ENCODE assay signal across 8 cellular contexts in genomic region chr19:12696366-12697335, GRCh38. TPM values are rescaled to one million over a fixed set of nuclear protein-coding genes. Genes with fewer than 3 reads are reported as not detected.
DNase-seq lines count a peak whose midpoint lies in the region; TF ChIP-seq lines count a peak whose summit lies in the region.

Gene FBXW9, minus strand, starts transcription at chr19:12696631. Its CDS starts 50 bp downstream, at chr19:12696581.

- H3K36me3 ChIP-seq in CD4-positive, alpha-beta memory T cell (ENCODE audit: insufficient read depth, low read length) = no peaks in the 10 kb centered on the region
- H3K36me3 ChIP-seq in HUES6 (ENCODE audit: control insufficient read depth, insufficient read depth, low read length) = peaks cover 34% of the 10 kb centered on the region
- H3K36me3 ChIP-seq in NT2/D1 (ENCODE audit: insufficient read depth, insufficient read length, low read length) = peaks cover 49% of the 10 kb centered on the region
- H3K36me3 ChIP-seq in endocrine pancreas (ENCODE audit: control insufficient read depth, insufficient read depth, low read length) = peaks cover 4% of the 10 kb centered on the region

- POLR2A ChIA-PET in CD4-positive, alpha-beta memory T cell (lab: Charles Lee; ENCODE audit: partially characterized antibody) = interaction anchor here (0.8 to 4.4 kb wide), 14 partner anchors 9 to 151 kb away, joined by 3 to 34 read pairs (median 4); partner anchors contain the start of genes DHPS, GET3, JUNB and RNASEH2A

- peaks cover 0 to 2% (median 0%) of the 10 kb centered on the region in 8 donors for H3K9me3 Mint-ChIP-seq in CD4-positive, alpha-beta memory T cell

- no peaks in the 10 kb centered on the region for H3K27me3 Mint-ChIP-seq in CD4-positive, alpha-beta memory T cell

- H3K36me3 Mint-ChIP-seq in CD4-positive, alpha-beta memory T cell = peaks cover 0 to 22% of the 10 kb centered on the region in 2 donors

- H3K4me1 ChIP-seq in CD4-positive, alpha-beta memory T cell (ENCODE audit: insufficient read depth, low read length) = peaks cover 17% of the 10 kb centered on the region
- H3K4me1 ChIP-seq in HUES6 (ENCODE audit: control insufficient read depth, insufficient read depth, low read length) = peaks cover 4% of the 10 kb centered on the region; the same call in 1 of the 2 replicates
- H3K4me1 ChIP-seq in NT2/D1 (ENCODE audit: insufficient read depth, insufficient read length) = peaks cover 7% of the 10 kb centered on the region
- H3K4me1 ChIP-seq in endocrine pancreas (ENCODE audit: control insufficient read depth, insufficient read depth, low read length) = no peaks in the 10 kb centered on the region

- H3K9ac ChIP-seq in HUES6 (ENCODE audit: low read length) = peak within 1 kb of the TSS; percentile 86
- H3K9ac ChIP-seq in NT2/D1 (ENCODE audit: insufficient read length, low read depth) = peak within 1 kb of the TSS; percentile 94
- H3K9ac ChIP-seq in endocrine pancreas (ENCODE audit: control insufficient read depth, insufficient read depth, low read length) = peak within 1 kb of the TSS; percentile 82

- no peaks in the 10 kb centered on the region for H3K27me3 ChIP-seq in CD4-positive, alpha-beta memory T cell (ENCODE audit: insufficient read depth, low read length)
- H3K27me3 ChIP-seq in HUES6 (ENCODE audit: control insufficient read depth, insufficient read depth, low read length) (no peaks in the 10 kb centered on the region), NT2/D1 (ENCODE audit: insufficient read depth, insufficient read length) (peaks cover 5% of the 10 kb centered on the region), endocrine pancreas (ENCODE audit: control insufficient read depth, insufficient read depth, low read length) (no peaks in the 10 kb centered on the region)

- peaks cover 4 to 17% (median 10%) of the 10 kb centered on the region in 4 donors for H3K4me1 Mint-ChIP-seq in CD4-positive, alpha-beta memory T cell

- TF ChIP-seq CTCF in GM20000 (IDR thresholded peaks at IDR 0.05; ENCODE audit: extremely low read depth, missing control alignments) = no peak

- DNase-seq in CD4-positive, alpha-beta memory T cell = peak; percentile 92 to 96 (median 93)
- DNase-seq in GM20000 (ENCODE audit: low spot score) (peak; percentile 99), NT2/D1 (ENCODE audit: low read depth, low spot score) (peak; percentile 97), mesenteric fat pad (ENCODE audit: low spot score) (peak; percentile 98)
- DNase-seq in activated CD8-positive, alpha-beta memory T cell treated with anti-CD3 and anti-CD28 coated beads, Interleukin-2, amount 50 U/mL, for 1 hour (ENCODE audit: extremely low read depth) = peak; percentile 86
- peak; percentile 94 for DNase-seq in stimulated activated CD8-positive, alpha-beta memory T cell treated with anti-CD3 and anti-CD28 coated beads, Interleukin-12 subunit alpha, Interleukin-12 subunit beta, amount 100 ng/mL, for 4 hours (ENCODE audit: low read depth)

- intact Hi-C loops in CD4-positive, alpha-beta memory T cell (cut with micrococcal nuclease) = loop anchor here (1.0 kb wide), 3 partner anchors 15 to 27 kb away; partner anchors contain the start of genes DHPS and TNPO2

- H3K27ac ChIP-seq in CD4-positive, alpha-beta memory T cell (ENCODE audit: low read depth, low read length) = peak within 1 kb of the TSS; percentile 76
- H3K27ac ChIP-seq in HUES6 (ENCODE audit: low read depth, low read length) = peak within 1 kb of the TSS; percentile 47; the same call in 1 of the 2 replicates

- no peaks in the 10 kb centered on the region for H3K9me3 ChIP-seq in CD4-positive, alpha-beta memory T cell (ENCODE audit: control insufficient read depth in 1 of 2, low read length in 2 of 2)
- H3K9me3 ChIP-seq in HUES6 (ENCODE audit: control insufficient read depth, insufficient read depth, low read depth, low read length) (no peaks in the 10 kb centered on the region), NT2/D1 (ENCODE audit: insufficient read depth, low read length) (no peaks in the 10 kb centered on the region), endocrine pancreas (ENCODE audit: control insufficient read depth, low read length) (no peaks in the 10 kb centered on the region)

- H3K4me3 ChIP-seq in CD4-positive, alpha-beta memory T cell (ENCODE audit: low read length in 2 of 2) = peak within 1 kb of the TSS; percentile 7 to 56
- H3K4me3 ChIP-seq in HUES6 (ENCODE audit: low read depth, low read length) = peak within 1 kb of the TSS; percentile 84
- H3K4me3 ChIP-seq in NT2/D1 (ENCODE audit: insufficient read length, low read depth) = peak within 1 kb of the TSS; percentile 98
- peak within 1 kb of the TSS; percentile 67 for H3K4me3 ChIP-seq in endocrine pancreas (ENCODE audit: control insufficient read depth, insufficient read depth, low read length)

- peak within 1 kb of the TSS; percentile 96 to 98 (median 97) for H3K27ac Mint-ChIP-seq in CD4-positive, alpha-beta memory T cell

- CTCF ChIA-PET in CD4-positive, alpha-beta memory T cell (lab: Charles Lee; ENCODE audit: partially characterized antibody) = interaction anchor here (0.9 to 1.5 kb wide), 4 partner anchors 25 to 99 kb away, joined by 4 to 6 read pairs (median 4); no protein-coding TSS in a partner anchor

- H3K4me3 Mint-ChIP-seq in CD4-positive, alpha-beta memory T cell = peak within 1 kb of the TSS; percentile 91 to 95 (median 94)

RNA-seq across cellular contexts. Expression of gene FBXW9, which starts in this region (rescaled TPM):
- 1 to 10 TPM; 4.5 to 4.9 TPM for total RNA-seq in CD4-positive, alpha-beta memory T cell
- 1 to 10 TPM; 4.9 to 8.1 TPM for polyA plus RNA-seq in CD4-positive, alpha-beta memory T cell
- 4.4 TPM for total RNA-seq in mesenteric fat pad

Comparison
In these comparisons a context has a peak if more than half of its experiments do, and no peak if none do; other contexts are left out.
1. Peak in every context shown above with its lines: DNase-seq, H3K4me3 ChIP-seq and H3K27ac ChIP-seq.
2. H3K4me3 ChIP-seq: peak in every context shown above with its lines; median percentile 98 in NT2/D1; 84 in HUES6; 67 in endocrine pancreas; 32 in CD4-positive, alpha-beta memory T cell.